Comparison of ENCODE assay signal across 30 cellular contexts in genomic region chr4:184062769-184063168, GRCh38.
"Had no signal": no experiment of that assay in that cellular context is flagged by ENCODE, and none has a peak within 500 bp of the region (broad histone marks: within the 10 kb centered on the region; RNA-seq: fewer than 3 reads in every experiment).

No MANE protein-coding gene starts in this region.

- H3K9me3 ChIP-seq: left lung, lower lobe of right lung, neutrophil, right atrium auricular region, suprapubic skin, thoracic aorta, tibial artery, upper lobe of right lung had no signal

- H3K27ac ChIP-seq: left lung, lower lobe of right lung, neural progenitor cell, neutrophil, right atrium auricular region, skin epidermis, suprapubic skin, thoracic aorta, tibial artery, upper lobe of right lung had no signal

- H3K27ac Mint-ChIP-seq: mesothelial cell of epicardium; naive B cell; natural killer cell; nephron progenitor cell; neural progenitor cell; progenitor cell of endocrine pancreas; stimulated activated naive B cell treated with anti-CD40 and anti-IgM and Interleukin-4, amounts not matched to agents 10 μg/mL and 1 μg/mL and 100 μg/mL, for 72 hours had no signal

- H3K4me2 ChIP-seq: neural progenitor cell had no signal

- H3K4me3 ChIP-seq: left lung, lower lobe of right lung, neural progenitor cell, right atrium auricular region, skin epidermis, suprapubic skin, thoracic aorta, tibial artery, upper lobe of right lung had no signal

- H3K4me1 ChIP-seq: left lung, lower lobe of right lung, right atrium auricular region, suprapubic skin, tibial artery, upper lobe of right lung had no signal

- H3K27me3 ChIP-seq: left lung, neural progenitor cell, right atrium auricular region, suprapubic skin, tibial artery, upper lobe of right lung had no signal

- DNase-seq: hippocampal formation; kidney glomerular epithelial cell; left cardiac atrium; left lung; lower lobe of right lung; mesendoderm; naive B cell; natural killer cell; nephron progenitor cell; occipital lobe; stimulated activated CD4-positive, alpha-beta T cell treated with anti-CD3 and anti-CD28 coated beads, Interleukin-12 subunit alpha, Interleukin-12 subunit beta, amount 100 ng/mL, for 4 hours; stimulated activated CD4-positive, alpha-beta T cell treated with anti-CD3 and anti-CD28 coated beads, Interleukin-15, amount 100 ng/mL, for 24 hours; stimulated activated CD4-positive, alpha-beta T cell treated with anti-CD3 and anti-CD28 coated beads, Interleukin-2, amount 100 ng/mL, for 24 hours; stimulated activated CD4-positive, alpha-beta T cell treated with anti-CD3 and anti-CD28 coated beads, Interleukin-4, amount 100 ng/mL, for 1 hour; stimulated activated naive B cell treated with anti-CD40 and anti-IgM and Interleukin-4, amounts not matched to agents 10 μg/mL and 1 μg/mL and 100 μg/mL, for 72 hours; stimulated activated naive CD8-positive, alpha-beta T cell treated with anti-CD3 and anti-CD28 coated beads, Interleukin-15, Interleukin-2, amounts not matched to agents 100 U/mL and 50 U/mL, for 24 hours; tibial artery; trophoblast cell; upper lobe of right lung had no signal

- H3K4me3 Mint-ChIP-seq: mesothelial cell of epicardium; naive B cell; natural killer cell; nephron progenitor cell; neural progenitor cell; stimulated activated naive B cell treated with anti-CD40 and anti-IgM and Interleukin-4, amounts not matched to agents 10 μg/mL and 1 μg/mL and 100 μg/mL, for 72 hours had no signal

- H3K9me3 Mint-ChIP-seq: mesothelial cell of epicardium; natural killer cell; neural progenitor cell; stimulated activated naive B cell treated with anti-CD40 and anti-IgM and Interleukin-4, amounts not matched to agents 10 μg/mL and 1 μg/mL and 100 μg/mL, for 72 hours had no signal

- FAIRE-seq: keratinocyte, urothelium cell line had no signal

- ATAC-seq: left cardiac atrium; left lung; lower lobe of right lung; natural killer cell; sciatic nerve; stimulated activated naive B cell treated with anti-CD40 and anti-IgM and Interleukin-4, amounts not matched to agents 10 μg/mL and 1 μg/mL and 100 μg/mL, for 72 hours; stimulated activated naive CD8-positive, alpha-beta T cell treated with anti-CD3 and anti-CD28 coated beads, Interleukin-15, Interleukin-2, amounts not matched to agents 100 U/mL and 50 U/mL, for 24 hours; upper lobe of right lung had no signal

- H3K36me3 ChIP-seq: left lung, lower lobe of right lung, neural progenitor cell, neutrophil, right atrium auricular region, suprapubic skin, thoracic aorta, tibial artery, upper lobe of right lung had no signal

- H3K9ac ChIP-seq: neural progenitor cell had no signal

- H3K4me1 Mint-ChIP-seq: naive B cell; natural killer cell; stimulated activated naive B cell treated with anti-CD40 and anti-IgM and Interleukin-4, amounts not matched to agents 10 μg/mL and 1 μg/mL and 100 μg/mL, for 72 hours had no signal

- H3K36me3 Mint-ChIP-seq: naive B cell; natural killer cell; stimulated activated naive B cell treated with anti-CD40 and anti-IgM and Interleukin-4, amounts not matched to agents 10 μg/mL and 1 μg/mL and 100 μg/mL, for 72 hours had no signal

- H2AFZ ChIP-seq: neural progenitor cell had no signal
